ENCODE assay signal across 13 cellular contexts in the genomic region with DNA sequence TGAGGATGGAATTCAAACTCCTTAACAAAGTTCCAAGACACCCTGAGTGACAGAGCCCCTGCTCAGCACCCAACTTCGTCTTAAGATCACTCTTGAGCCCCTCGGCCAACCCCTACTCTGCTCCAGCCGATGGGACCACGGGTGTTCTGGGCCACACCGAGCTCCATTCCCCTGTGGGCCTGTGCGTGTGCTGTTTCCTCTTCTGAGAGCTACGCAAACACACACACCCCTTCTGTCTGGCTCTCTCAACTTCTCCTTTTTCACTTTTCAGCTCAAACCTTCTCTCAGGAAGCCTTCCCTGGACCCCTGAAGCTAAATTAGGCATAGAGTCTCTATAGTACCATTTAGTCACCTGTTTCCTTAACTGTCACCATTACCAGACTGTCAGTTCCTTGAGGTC. TPM values are rescaled to one million over a fixed set of nuclear protein-coding genes. Genes with fewer than 3 reads are reported as not detected.
DNase-seq lines count a peak whose midpoint lies in the region; ATAC-seq and TF ChIP-seq lines count a peak whose summit lies in the region.
"Had no signal": no experiment of that assay in that cellular context is flagged by ENCODE, and none has a peak within 500 bp of the region (broad histone marks: within the 10 kb centered on the region; RNA-seq: fewer than 3 reads in every experiment).

No MANE protein-coding gene starts in this region.

- peak overlapping the region; percentile 41 for H3K27ac Mint-ChIP-seq in activated naive CD4-positive, alpha-beta T cell treated with anti-CD3 and anti-CD28 coated beads, Interleukin-2, amount 50 U/mL, for 24 hours
- peak overlapping the region in 1 of 2 donors; percentile 30 for H3K27ac Mint-ChIP-seq in activated naive CD4-positive, alpha-beta T cell treated with anti-CD3 and anti-CD28 coated beads, Interleukin-2, amount 50 U/mL, for 72 hours
- peak overlapping the region in 2 of 9 donors; percentile 32 to 47 for H3K27ac Mint-ChIP-seq in naive thymus-derived CD4-positive, alpha-beta T cell
- H3K27ac Mint-ChIP-seq in type B pancreatic cell (no peak overlapping the region), GM23338 (no peak overlapping the region)

- H3K4me1 Mint-ChIP-seq in activated naive CD4-positive, alpha-beta T cell treated with anti-CD3 and anti-CD28 coated beads, Interleukin-2, amount 50 U/mL, for 24 hours, result peaks cover 4% of the 10 kb centered on the region
- peaks cover 0 to 7% (median 4%) of the 10 kb centered on the region in 7 donors for H3K4me1 Mint-ChIP-seq in naive thymus-derived CD4-positive, alpha-beta T cell
- peaks cover 37% of the 10 kb centered on the region for H3K4me1 Mint-ChIP-seq in type B pancreatic cell (ENCODE audit: unreplicated experiment)
- H3K4me1 Mint-ChIP-seq in GM23338, result peaks cover 17% of the 10 kb centered on the region

- no peaks in the 10 kb centered on the region for H3K36me3 ChIP-seq in breast epithelium
- no peaks in the 10 kb centered on the region for H3K36me3 ChIP-seq in naive thymus-derived CD4-positive, alpha-beta T cell (ENCODE audit: control insufficient read depth in 2 of 3, insufficient read depth in 3 of 3, low read length in 3 of 3)
- no peaks in the 10 kb centered on the region for H3K36me3 ChIP-seq in GM23338 (ENCODE audit: insufficient read depth)

- no peaks in the 10 kb centered on the region for H3F3A ChIP-seq in GM23338 (replicated peaks; ENCODE audit: low read depth)

- no peaks in the 10 kb centered on the region for H3K27me3 Mint-ChIP-seq in activated naive CD4-positive, alpha-beta T cell treated with anti-CD3 and anti-CD28 coated beads, Interleukin-2, amount 50 U/mL, for 24 hours
- no peaks in the 10 kb centered on the region for H3K27me3 Mint-ChIP-seq in naive thymus-derived CD4-positive, alpha-beta T cell
- H3K27me3 Mint-ChIP-seq in type B pancreatic cell, result peaks cover 42% of the 10 kb centered on the region
- H3K27me3 Mint-ChIP-seq in GM23338 (ENCODE audit: insufficient read depth, low read depth, poor library complexity), result peaks cover 5% of the 10 kb centered on the region

- POLR2A ChIA-PET in naive thymus-derived CD4-positive, alpha-beta T cell (lab: Charles Lee), result no interaction called here

- H2AFZ ChIP-seq in GM23338, result no peak overlapping the region

- no peaks in the 10 kb centered on the region for H3K9me3 ChIP-seq in breast epithelium
- no peaks in the 10 kb centered on the region for H3K9me3 ChIP-seq in naive thymus-derived CD4-positive, alpha-beta T cell (ENCODE audit: control insufficient read depth in 2 of 3, low read length in 3 of 3)

- H3K4me2 ChIP-seq in GM23338, result no peak overlapping the region

- H3K9me2 ChIP-seq in GM23338 (ENCODE audit: insufficient read depth), result no peaks in the 10 kb centered on the region

- H3K9me3 Mint-ChIP-seq in activated naive CD4-positive, alpha-beta T cell treated with anti-CD3 and anti-CD28 coated beads, Interleukin-2, amount 50 U/mL, for 24 hours, result no peaks in the 10 kb centered on the region
- no peaks in the 10 kb centered on the region for H3K9me3 Mint-ChIP-seq in activated naive CD4-positive, alpha-beta T cell treated with anti-CD3 and anti-CD28 coated beads, Interleukin-2, amount 50 U/mL, for 72 hours
- no peaks in the 10 kb centered on the region for H3K9me3 Mint-ChIP-seq in naive thymus-derived CD4-positive, alpha-beta T cell
- H3K9me3 Mint-ChIP-seq in type B pancreatic cell, result no peaks in the 10 kb centered on the region
- no peaks in the 10 kb centered on the region for H3K9me3 Mint-ChIP-seq in GM23338

- no peak for TF ChIP-seq CTCF in breast epithelium (IDR thresholded peaks at IDR 0.05)
- no peak for TF ChIP-seq CTCF in type B pancreatic cell (conservative IDR thresholded peaks at IDR 0.05)
- no peak for TF ChIP-seq CTCF in GM23338 (conservative IDR thresholded peaks at IDR 0.05; ENCODE audit: low read depth in 2 of 2)

- no peaks in the 10 kb centered on the region for H3K36me3 Mint-ChIP-seq in activated naive CD4-positive, alpha-beta T cell treated with anti-CD3 and anti-CD28 coated beads, Interleukin-2, amount 50 U/mL, for 24 hours
- no peaks in the 10 kb centered on the region for H3K36me3 Mint-ChIP-seq in activated naive CD4-positive, alpha-beta T cell treated with anti-CD3 and anti-CD28 coated beads, Interleukin-2, amount 50 U/mL, for 72 hours
- H3K36me3 Mint-ChIP-seq in naive thymus-derived CD4-positive, alpha-beta T cell, result no peaks in the 10 kb centered on the region
- H3K36me3 Mint-ChIP-seq in type B pancreatic cell (no peaks in the 10 kb centered on the region), GM23338 (ENCODE audit: low read depth) (no peaks in the 10 kb centered on the region)

- TF ChIP-seq POLR2A in breast epithelium (IDR thresholded peaks at IDR 0.05), result no peak

- no peaks in the 10 kb centered on the region for H4K20me1 ChIP-seq in GM23338 (replicated peaks; ENCODE audit: insufficient read depth)

- peaks cover 0 to 11% of the 10 kb centered on the region in 2 donors for H3K4me1 ChIP-seq in breast epithelium
- H3K4me1 ChIP-seq in naive thymus-derived CD4-positive, alpha-beta T cell (ENCODE audit: control insufficient read depth in 2 of 2, insufficient read depth in 2 of 2, low read length in 2 of 2), result no peaks in the 10 kb centered on the region
- H3K4me1 ChIP-seq in GM23338 (ENCODE audit: insufficient read depth), result peaks cover 6% of the 10 kb centered on the region

- CTCF ChIA-PET in naive thymus-derived CD4-positive, alpha-beta T cell (lab: Charles Lee), result interaction anchor here (1.1 to 10.2 kb wide), 6 partner anchors 43 to 363 kb away, joined by 3 to 148 read pairs (median 60); no protein-coding TSS in a partner anchor

- H3K27ac ChIP-seq in breast epithelium (peak overlapping the region; percentile 65 to 85), GM23338 (ENCODE audit: low read depth) (no peak overlapping the region)
- H3K27ac ChIP-seq in naive thymus-derived CD4-positive, alpha-beta T cell (ENCODE audit: low read depth, low read length), result no peak overlapping the region

- DNase-seq in activated naive CD4-positive, alpha-beta T cell treated with anti-CD3 and anti-CD28 coated beads, Interleukin-2, amount 50 U/mL, for 72 hours (ENCODE audit: low spot score in 2 of 2), result no peak
- DNase-seq in breast epithelium (ENCODE audit: low spot score in 2 of 2), result no peak
- no peak for DNase-seq in naive thymus-derived CD4-positive, alpha-beta T cell
- no peak for DNase-seq in type B pancreatic cell (ENCODE audit: extremely low spot score, unreplicated experiment)
- no peak for DNase-seq in effector CD4-positive, alpha-beta T cell
- no peak for DNase-seq in GM23338 (ENCODE audit: low spot score)
- DNase-seq: activated T-cell treated with anti-CD3 and anti-CD28 coated beads, Interleukin-2, amount 50 U/mL, for 1 hour; NCI-H1930; SHP77 treated with DMSO at 0.1 percent for 48 hours; small intestine; stimulated activated naive CD8-positive, alpha-beta T cell treated with anti-CD3 and anti-CD28 coated beads, Interleukin-15, Interleukin-2, amounts not matched to agents 100 U/mL and 50 U/mL, for 24 hours had no signal

- H3K4me3 ChIP-seq in breast epithelium, result no peak overlapping the region
- H3K4me3 ChIP-seq in naive thymus-derived CD4-positive, alpha-beta T cell (ENCODE audit: low read length), result no peak overlapping the region
- H3K4me3 ChIP-seq in GM23338, result no peak overlapping the region

- intact Hi-C loops in breast epithelium (cut with DNase I; ENCODE audit: low total_unique reads), result loop anchor here (10.0 kb wide), 3 partner anchors 54 to 354 kb away; partner anchors contain the start of genes HTR3B and ZBTB16
- intact Hi-C loops in naive thymus-derived CD4-positive, alpha-beta T cell (cut with micrococcal nuclease), result no loop called here

- H3K27me3 ChIP-seq in breast epithelium (no peaks in the 10 kb centered on the region), GM23338 (ENCODE audit: insufficient read depth) (no peaks in the 10 kb centered on the region)
- no peaks in the 10 kb centered on the region for H3K27me3 ChIP-seq in naive thymus-derived CD4-positive, alpha-beta T cell (ENCODE audit: control insufficient read depth in 2 of 2, insufficient read depth in 2 of 2, low read length in 2 of 2)

- no peak overlapping the region for H3K4me3 Mint-ChIP-seq in activated naive CD4-positive, alpha-beta T cell treated with anti-CD3 and anti-CD28 coated beads, Interleukin-2, amount 50 U/mL, for 24 hours
- no peak overlapping the region for H3K4me3 Mint-ChIP-seq in naive thymus-derived CD4-positive, alpha-beta T cell
- H3K4me3 Mint-ChIP-seq in type B pancreatic cell (peak overlapping the region; percentile 1), GM23338 (no peak overlapping the region)

- H3K79me2 ChIP-seq in GM23338 (replicated peaks; ENCODE audit: insufficient read depth), result no peaks in the 10 kb centered on the region

- no peak for ATAC-seq in activated naive CD4-positive, alpha-beta T cell treated with anti-CD3 and anti-CD28 coated beads, Interleukin-2, amount 50 U/mL, for 72 hours
- ATAC-seq in naive thymus-derived CD4-positive, alpha-beta T cell, result peak; percentile 50
- ATAC-seq in GM23338, result no peak
- ATAC-seq in HG03378 (IDR thresholded peaks at IDR 0.05; ENCODE audit: unreplicated experiment), result no peak
- ATAC-seq: stimulated activated naive CD8-positive, alpha-beta T cell treated with anti-CD3 and anti-CD28 coated beads, Interleukin-15, Interleukin-2, amounts not matched to agents 100 U/mL and 50 U/mL, for 24 hours had no signal

TF ChIP-seq in GM23338, 12 proteins besides CTCF, POLR2A, EP300 and RAD21 (continues in another document):
- TF ChIP-seq EZH2 (IDR thresholded peaks at IDR 0.05; ENCODE audit: low read depth, unreplicated experiment), result no peak
- no peak for TF ChIP-seq NANOG (IDR thresholded peaks at IDR 0.05; ENCODE audit: borderline replicate concordance)
- TF ChIP-seq STAT1 (IDR thresholded peaks at IDR 0.05; ENCODE audit: unreplicated experiment), result no peak
- no peak for TF ChIP-seq JUNB (IDR thresholded peaks at IDR 0.05; ENCODE audit: unreplicated experiment)
- TF ChIP-seq CREB1 (CRISPR knock-in tag; IDR thresholded peaks at IDR 0.05; ENCODE audit: low read depth), result no peak

RNA-seq across cellular contexts. Expression of gene NNMT, which starts 37.5 kb away (rescaled TPM):
- total RNA-seq in activated naive CD4-positive, alpha-beta T cell treated with anti-CD3 and anti-CD28 coated beads, Interleukin-2, amount 50 U/mL, for 72 hours, result not detected
- total RNA-seq in breast epithelium (1,000 to 10,000 TPM in 2 of 3 donors, 100 to 1,000 TPM in 1; 987 to 2,750 (median 1,078) TPM), type B pancreatic cell (ENCODE audit: low replicate concordance) (0.64 and 2.8 TPM in 2 replicates)
- total RNA-seq in naive thymus-derived CD4-positive, alpha-beta T cell, result not detected
- not detected for polyA plus RNA-seq in naive thymus-derived CD4-positive, alpha-beta T cell
- not detected in 2 replicates for total RNA-seq in GM23338 (2014; rRNA removed; shearing (Covaris generic))
- polyA plus RNA-seq in GM23338 (2016; fragmentation: Nextera tagmentation; extraction: Ambion mirVana), result 0.21 and 0.40 TPM in 2 replicates

Comparison
In these comparisons a context has a peak if more than half of its experiments do, and no peak if none do; other contexts are left out.
1. H3K27ac ChIP-seq: peak in breast epithelium (2 of 2); none in naive thymus-derived CD4-positive, alpha-beta T cell (single experiment) and GM23338 (single experiment).
2. RNA of gene NNMT, which starts 37.5 kb away (total RNA-seq): 987 to 2,750 TPM in breast epithelium; 0.64 to 2.8 TPM in type B pancreatic cell, not detected in activated naive CD4-positive, alpha-beta T cell treated with anti-CD3 and anti-CD28 coated beads, Interleukin-2, amount 50 U/mL, for 72 hours, not detected in naive thymus-derived CD4-positive, alpha-beta T cell and not detected in GM23338; every median in the first group is over 100 times any median in the second.